33 cellular contexts compared by ENCODE assay signal in genomic region chr3:191873741-191874140, GRCh38.
"Had no signal": no experiment of that assay in that cellular context is flagged by ENCODE, and none has a peak within 500 bp of the region (broad histone marks: within the 10 kb centered on the region; RNA-seq: fewer than 3 reads in every experiment).

No MANE protein-coding gene starts in this region.

- H3K27ac ChIP-seq: ascending aorta, cardiac muscle cell, SJCRH30, SK-N-MC, WERI-Rb-1 had no signal

- H3K36me3 ChIP-seq: ascending aorta, cardiac muscle cell, SJCRH30, WERI-Rb-1 had no signal

- H3K9me3 ChIP-seq: ascending aorta, SJCRH30 had no signal

- DNase-seq: activated CD4-positive, alpha-beta memory T cell treated with anti-CD3 and anti-CD28 coated beads, Interleukin-2, amount 10 ng/mL, durations not matched to agents 7 days and 5 days; activated CD4-positive, alpha-beta T cell treated with anti-CD3 and anti-CD28 coated beads for 1 hour; activated CD4-positive, alpha-beta T cell treated with anti-CD3 and anti-CD28 coated beads for 48 hours; activated CD4-positive, CD25-positive, alpha-beta regulatory T cell; activated CD8-positive, alpha-beta memory T cell treated with anti-CD3 and anti-CD28 coated beads for 24 hours; activated CD8-positive, alpha-beta memory T cell treated with anti-CD3 and anti-CD28 coated beads, Interleukin-2, amount 10 ng/mL, durations not matched to agents 7 days and 5 days; activated effector memory CD4-positive, alpha-beta T cell treated with anti-CD3 and anti-CD28 coated beads, Interleukin-2, amount 50 U/mL, for 16 hours; activated naive CD4-positive, alpha-beta T cell; activated naive CD4-positive, alpha-beta T cell treated with anti-CD3 and anti-CD28 coated beads, Interleukin-2, amount 50 U/mL, for 16 hours; activated naive CD8-positive, alpha-beta T cell treated with anti-CD3 and anti-CD28 coated beads for 36 hours; activated T-cell treated with anti-CD3 and anti-CD28 coated beads, Interleukin-2, amount 50 U/mL, for 1 hour; activated T-cell treated with anti-CD3 and anti-CD28 coated beads, Interleukin-2, amount 50 U/mL, for 72 hours; amygdala; cerebellar nuclear complex; Karpas-422; NCI-H1105; NCI-H1417 treated with DMSO at 0.1 percent for 48 hours; NCI-H187 treated with DMSO at 0.1 percent for 48 hours; NCI-H2081; NCI-H2171 treated with DMSO at 0.1 percent for 48 hours; NCI-H345; NCI-H526 treated with DMSO at 0.1 percent for 48 hours; NCI-H774; OCI-M1; SHP77; SJCRH30; T1000; WERI-Rb-1 had no signal

- H3K4me1 ChIP-seq: ascending aorta, SJCRH30 had no signal

- H3K4me3 ChIP-seq: ascending aorta, cardiac muscle cell, SJCRH30, SK-N-MC had no signal

- ATAC-seq: activated CD8-positive, alpha-beta memory T cell treated with anti-CD3 and anti-CD28 coated beads, Interleukin-2, amount 10 ng/mL, durations not matched to agents 7 days and 5 days; activated T-cell treated with anti-CD3 and anti-CD28 coated beads, Interleukin-2, amount 50 U/mL, for 72 hours; activated T-helper 17 cell treated with anti-CD3 and anti-CD28 coated beads, Interleukin-2, amount 50 U/mL, for 72 hours; Panc1 had no signal

- H3K27me3 ChIP-seq: ascending aorta, cardiac muscle cell, SJCRH30 had no signal
